ENCODE assay signal across 28 cellular contexts in genomic region chr7:40622830-40623507, GRCh38.
"Had no signal": no experiment of that assay in that cellular context is flagged by ENCODE, and none has a peak within 500 bp of the region (broad histone marks: within the 10 kb centered on the region; RNA-seq: fewer than 3 reads in every experiment).

No MANE protein-coding gene starts in this region.

- H3K27me3 ChIP-seq: ascending aorta, brain microvascular endothelial cell, colonic mucosa, heart left ventricle, neural progenitor cell, upper lobe of left lung had no signal

- H3K36me3 ChIP-seq: ascending aorta, brain microvascular endothelial cell, colonic mucosa, heart left ventricle, lower lobe of right lung, neural progenitor cell, upper lobe of left lung had no signal

- DNase-seq: activated CD4-positive, alpha-beta T cell treated with anti-CD3 and anti-CD28 coated beads for 1 hour; activated CD4-positive, alpha-beta T cell treated with anti-CD3 and anti-CD28 coated beads, Interleukin-2, amount 50 U/mL, for 1 hour; activated CD8-positive, alpha-beta memory T cell treated with anti-CD3 and anti-CD28 coated beads, Interleukin-2, amount 50 U/mL, for 4 hours; activated CD8-positive, alpha-beta T cell treated with anti-CD3 and anti-CD28 coated beads, Interleukin-2, amount 10 ng/mL, durations not matched to agents 7 days and 5 days; activated T-cell treated with anti-CD3 and anti-CD28 coated beads, Interleukin-2, amount 50 U/mL, for 24 hours; brain microvascular endothelial cell; colonic mucosa; dorsolateral prefrontal cortex; effector memory CD8-positive, alpha-beta T cell; heart left ventricle; islet precursor cell; left cardiac atrium; lower lobe of right lung; mesendoderm; naive thymus-derived CD4-positive, alpha-beta T cell; posterior cingulate gyrus; stimulated activated CD4-positive, alpha-beta T cell treated with anti-CD3 and anti-CD28 coated beads, Interleukin-15, amount 100 ng/mL, for 24 hours; stimulated activated naive CD4-positive, alpha-beta T cell; T-helper 9 cell; upper lobe of left lung had no signal

- H3K9me3 ChIP-seq: ascending aorta, colonic mucosa, heart left ventricle, lower lobe of right lung, upper lobe of left lung had no signal

- FAIRE-seq: endothelial cell of umbilical vein had no signal

- H3K4me3 ChIP-seq: ascending aorta, colonic mucosa, dorsolateral prefrontal cortex, heart left ventricle, lower lobe of right lung, neural progenitor cell, smooth muscle cell, upper lobe of left lung had no signal

- H3K4me1 ChIP-seq: colonic mucosa, heart left ventricle, lower lobe of right lung, neural progenitor cell, upper lobe of left lung had no signal

- ATAC-seq: activated CD8-positive, alpha-beta T cell treated with anti-CD3 and anti-CD28 coated beads, Interleukin-2, amount 10 ng/mL, durations not matched to agents 7 days and 5 days; activated naive CD4-positive, alpha-beta T cell treated with anti-CD3 and anti-CD28 coated beads, Interleukin-2, amount 50 U/mL, for 72 hours; activated T-helper 17 cell treated with anti-CD3 and anti-CD28 coated beads, Interleukin-2, amount 50 U/mL, for 72 hours; effector memory CD8-positive, alpha-beta T cell; esophagus mucosa; heart left ventricle; left cardiac atrium; lower lobe of right lung; naive thymus-derived CD4-positive, alpha-beta T cell; sciatic nerve had no signal

- H3K27ac ChIP-seq: ascending aorta, brain microvascular endothelial cell, colonic mucosa, dorsolateral prefrontal cortex, heart left ventricle, lower lobe of right lung, neural progenitor cell, upper lobe of left lung had no signal
